29 cellular contexts compared by ENCODE assay signal in genomic region chr2:1159013-1159412, GRCh38.
"Had no signal": no experiment of that assay in that cellular context is flagged by ENCODE, and none has a peak within 500 bp of the region (broad histone marks: within the 10 kb centered on the region; RNA-seq: fewer than 3 reads in every experiment).

No MANE protein-coding gene starts in this region.

- H3K9me3 ChIP-seq: neutrophil, pancreas, prostate gland, right atrium auricular region, suprapubic skin, testis, tibial artery, transverse colon, vagina had no signal

- ATAC-seq: naive thymus-derived CD8-positive, alpha-beta T cell; natural killer cell treated with Interleukin-12 subunit alpha and Interleukin-12 subunit beta and Interleukin-15 and Interleukin-18, amount 100 ng/mL, for 72 hours; pancreas; sciatic nerve; stimulated activated memory B cell treated with anti-CD40 and anti-IgM and Interleukin-4, amounts not matched to agents 10 μg/mL and 1 μg/mL and 100 μg/mL, for 72 hours; stimulated activated naive CD8-positive, alpha-beta T cell treated with anti-CD3 and anti-CD28 coated beads, Interleukin-15, amount 100 ng/mL, for 72 hours; stimulated activated naive CD8-positive, alpha-beta T cell treated with anti-CD3 and anti-CD28 coated beads, Interleukin-15, Interleukin-2, amounts not matched to agents 100 U/mL and 50 U/mL, for 24 hours had no signal

- FAIRE-seq: pancreas, urothelium cell line had no signal

- H3K27me3 ChIP-seq: neutrophil, pancreas, right atrium auricular region, spleen, suprapubic skin, testis, tibial artery, transverse colon, vagina had no signal

- H3K27ac ChIP-seq: neutrophil, pancreas, prostate gland, right atrium auricular region, skin epidermis, spleen, suprapubic skin, testis, tibial artery, transverse colon, vagina had no signal

- H3K4me3 ChIP-seq: pancreas, prostate gland, right atrium auricular region, skin epidermis, smooth muscle cell, spleen, suprapubic skin, testis, tibial artery, transverse colon, vagina had no signal

- H3K4me1 ChIP-seq: pancreas, prostate gland, suprapubic skin, testis, tibial artery, vagina had no signal

- H3K4me2 ChIP-seq: smooth muscle cell had no signal

- DNase-seq: naive thymus-derived CD8-positive, alpha-beta T cell; nephron progenitor cell; nucleus accumbens; pancreas; retina; spleen; stimulated activated CD4-positive, alpha-beta T cell treated with anti-CD3 and anti-CD28 coated beads, Interleukin-12 subunit alpha, Interleukin-12 subunit beta, amount 100 ng/mL, for 4 hours; stimulated activated CD4-positive, alpha-beta T cell treated with anti-CD3 and anti-CD28 coated beads, Interleukin-1b, Interleukin-23, amount 100 ng/mL, for 48 hours; stimulated activated CD4-positive, alpha-beta T cell treated with anti-CD3 and anti-CD28 coated beads, Interleukin-4, amount 100 ng/mL, for 1 hour; stimulated activated CD4-positive, alpha-beta T cell treated with anti-CD3 and anti-CD28 coated beads, Interleukin-4, amount 100 ng/mL, for 4 hours; stimulated activated CD8-positive, alpha-beta memory T cell treated with anti-CD3 and anti-CD28 coated beads, Interleukin-4, amount 100 ng/mL, for 48 hours; stimulated activated naive CD4-positive, alpha-beta T cell; stimulated activated naive CD8-positive, alpha-beta T cell treated with anti-CD3 and anti-CD28 coated beads, Interleukin-15, amount 100 ng/mL, for 72 hours; stimulated activated naive CD8-positive, alpha-beta T cell treated with anti-CD3 and anti-CD28 coated beads, Interleukin-15, Interleukin-2, amounts not matched to agents 100 U/mL and 50 U/mL, for 24 hours; substantia nigra; testis; tibial artery; transverse colon had no signal

- H3K36me3 ChIP-seq: neutrophil, pancreas, prostate gland, right atrium auricular region, spleen, suprapubic skin, tibial artery, transverse colon, vagina had no signal
